Comparison of ENCODE assay signal across 1 cellular context in the genomic region with DNA sequence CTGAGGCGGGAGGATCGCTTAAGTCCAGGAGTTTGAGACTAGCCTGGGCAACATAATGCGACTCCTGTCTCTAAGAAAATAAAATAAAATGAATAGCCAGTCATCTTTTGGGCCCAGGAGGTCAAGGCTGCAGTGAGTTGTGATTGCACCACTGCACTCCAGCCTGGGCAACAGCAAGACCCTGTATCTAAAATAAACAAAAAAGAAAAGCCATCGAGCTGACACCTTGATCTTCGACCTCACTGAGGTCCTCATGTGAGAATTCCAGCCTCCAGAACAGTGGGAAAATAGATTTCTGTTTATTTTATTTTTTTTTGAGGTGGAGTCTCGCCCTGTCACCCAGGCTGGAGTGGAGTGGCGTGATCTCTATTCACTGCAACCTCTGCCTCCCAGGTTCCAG.
TF ChIP-seq lines count a peak whose summit lies in the region.

No MANE protein-coding gene starts in this region.

TF ChIP-seq in WTC11, 78 proteins besides CTCF, POLR2A, EP300 and RAD21 (continued from another document):
- no peak for TF ChIP-seq ARID4B (CRISPR knock-in tag; IDR thresholded peaks at IDR 0.05; ENCODE audit: borderline replicate concordance)
